Comparison of ENCODE assay signal across 1 cellular context in genomic region chr12:49707812-49708147, GRCh38.
TF ChIP-seq lines count a peak whose summit lies in the region.

No MANE protein-coding gene starts in this region.

TF ChIP-seq in H1, 55 proteins besides CTCF, POLR2A, EP300 and RAD21:
- TF ChIP-seq POLR2AphosphoS5 (IDR thresholded peaks at IDR 0.05; ENCODE audit: low read depth, low read length) = no peak
- TF ChIP-seq YY1 (IDR thresholded peaks at IDR 0.05; ENCODE audit: low read depth, low read length) = no peak
- TF ChIP-seq SIX5 (IDR thresholded peaks at IDR 0.05; ENCODE audit: low read depth, low read length) = no peak
- TF ChIP-seq TCF12 (IDR thresholded peaks at IDR 0.05; ENCODE audit: low read depth, low read length) = no peak
- no peak for TF ChIP-seq ATF3 (IDR thresholded peaks at IDR 0.05; ENCODE audit: insufficient read depth, low read depth, low read length)
- no peak for TF ChIP-seq TBP (IDR thresholded peaks at IDR 0.05; ENCODE audit: low read depth, low read length)
TF ChIP-seq in H1: peak in this region for 0.
